In genomic region chr6:24924956-24925355, GRCh38 we compare ENCODE assay signal across 13 cellular contexts. TPM values are rescaled to one million over a fixed set of nuclear protein-coding genes. Genes with fewer than 3 reads are reported as not detected.
DNase-seq lines count a peak whose midpoint lies in the region; ATAC-seq and TF ChIP-seq lines count a peak whose summit lies in the region.
"Had no signal": no experiment of that assay in that cellular context is flagged by ENCODE, and none has a peak within 500 bp of the region (broad histone marks: within the 10 kb centered on the region; RNA-seq: fewer than 3 reads in every experiment).

No MANE protein-coding gene starts in this region.

- 88% methylated on average over 2 of the region's 2 CpGs for WGBS in esophagus muscularis mucosa

- H3K9me3 ChIP-seq in BE2C: no peaks in the 10 kb centered on the region
- H3K9me3 ChIP-seq in esophagus muscularis mucosa: no peaks in the 10 kb centered on the region
- H3K9me3 ChIP-seq: BLaER1, psoas muscle had no signal

- no peak for TF ChIP-seq CTCF in BE2C (IDR thresholded peaks at IDR 0.05; ENCODE audit: low read depth, low read length)
- TF ChIP-seq CTCF in esophagus muscularis mucosa (IDR thresholded peaks at IDR 0.05): no peak

- peak; percentile 16 for DNase-seq in BE2C
- peak; percentile 18 for DNase-seq in ELF-1 (ENCODE audit: low read depth, low spot score)
- DNase-seq in activated CD4-positive, alpha-beta T cell treated with anti-CD3 and anti-CD28 coated beads, Interleukin-2, amount 10 ng/mL, durations not matched to agents 24 days and 14 days: peak; percentile 71
- peak; percentile 31 for DNase-seq in esophagus muscularis mucosa (ENCODE audit: extremely low spot score)
- no peak for DNase-seq in middle frontal gyrus (ENCODE audit: extremely low spot score, low spot score)
- DNase-seq in NCI-H1436 treated with DMSO at 0.1 percent for 48 hours (lab: John Stamatoyannopoulos, UW): no peak
- DNase-seq in iPS-NIHi7 (ENCODE audit: extremely low spot score): no peak
- DNase-seq: activated gamma-delta T cell; NCI-H2227 treated with DMSO at 0.1 percent for 48 hours; psoas muscle; stimulated activated CD4-positive, alpha-beta T cell treated with anti-CD3 and anti-CD28 coated beads, Interleukin-2, amount 100 ng/mL, for 24 hours had no signal

- no peak overlapping the region for H3K27ac ChIP-seq in esophagus muscularis mucosa (replicated peaks in 1 of 4)
- H3K27ac ChIP-seq: BLaER1, psoas muscle had no signal

- peaks cover 74% of the 10 kb centered on the region for H3K4me1 Mint-ChIP-seq in activated CD4-positive, alpha-beta T cell treated with anti-CD3 and anti-CD28 coated beads, Interleukin-2, amount 10 ng/mL, durations not matched to agents 24 days and 14 days

- H3K9me3 Mint-ChIP-seq in activated CD4-positive, alpha-beta T cell treated with anti-CD3 and anti-CD28 coated beads, Interleukin-2, amount 10 ng/mL, durations not matched to agents 24 days and 14 days: peaks cover 6% of the 10 kb centered on the region

- ATAC-seq in GM19467 (IDR thresholded peaks at IDR 0.05; ENCODE audit: unreplicated experiment): no peak
- ATAC-seq: psoas muscle had no signal

- H3K36me3 Mint-ChIP-seq in activated CD4-positive, alpha-beta T cell treated with anti-CD3 and anti-CD28 coated beads, Interleukin-2, amount 10 ng/mL, durations not matched to agents 24 days and 14 days (ENCODE audit: low read depth): peaks cover 30% of the 10 kb centered on the region

- H3K27me3 Mint-ChIP-seq in activated CD4-positive, alpha-beta T cell treated with anti-CD3 and anti-CD28 coated beads, Interleukin-2, amount 10 ng/mL, durations not matched to agents 24 days and 14 days: no peaks in the 10 kb centered on the region

- no peak for TF ChIP-seq POLR2A in esophagus muscularis mucosa (IDR thresholded peaks at IDR 0.05; ENCODE audit: low read depth)

- H3K4me1 ChIP-seq in BE2C (peaks cover 4% of the 10 kb centered on the region; the same call in 1 of the 2 replicates), esophagus muscularis mucosa (peaks cover 4 to 18% (median 12%) of the 10 kb centered on the region in 4 donors)

- H3K4me3 Mint-ChIP-seq in activated CD4-positive, alpha-beta T cell treated with anti-CD3 and anti-CD28 coated beads, Interleukin-2, amount 10 ng/mL, durations not matched to agents 24 days and 14 days: peak overlapping the region; percentile 58

- no peaks in the 10 kb centered on the region for H3K36me3 ChIP-seq in BE2C
- no peaks in the 10 kb centered on the region for H3K36me3 ChIP-seq in esophagus muscularis mucosa
- H3K36me3 ChIP-seq: BLaER1 had no signal

- H3K4me3 ChIP-seq in BE2C (ENCODE audit: low read depth, low read length): no peak overlapping the region
- no peak overlapping the region for H3K4me3 ChIP-seq in esophagus muscularis mucosa
- H3K4me3 ChIP-seq: BLaER1, psoas muscle had no signal

- TF ChIP-seq EP300 in esophagus muscularis mucosa (IDR thresholded peaks at IDR 0.05): no peak

- peak overlapping the region; percentile 83 for H3K27ac Mint-ChIP-seq in activated CD4-positive, alpha-beta T cell treated with anti-CD3 and anti-CD28 coated beads, Interleukin-2, amount 10 ng/mL, durations not matched to agents 24 days and 14 days

- H3K27me3 ChIP-seq in BE2C (no peaks in the 10 kb centered on the region), esophagus muscularis mucosa (no peaks in the 10 kb centered on the region)
- H3K27me3 ChIP-seq: BLaER1 had no signal

- intact Hi-C loops in activated CD4-positive, alpha-beta T cell treated with anti-CD3 and anti-CD28 coated beads, Interleukin-2, amount 10 ng/mL, durations not matched to agents 24 days and 14 days (cut with micrococcal nuclease): loop anchor here (1.0 kb wide), 2 partner anchors 11 to 25 kb away; no protein-coding TSS in a partner anchor
- intact Hi-C loops in esophagus muscularis mucosa (cut with DNase I): no loop called here

RNA-seq across cellular contexts. Expression of gene RIPOR2, which starts 10.8 kb away (rescaled TPM):
- polyA plus RNA-seq in BE2C (2012; ENCODE audit: insufficient read depth, insufficient read length, low read depth): not detected
- 25.3 and 26.5 TPM in 2 replicates for total RNA-seq in activated CD4-positive, alpha-beta T cell treated with anti-CD3 and anti-CD28 coated beads, Interleukin-2, amount 10 ng/mL, durations not matched to agents 24 days and 14 days
- 10 to 100 TPM in 1 of 4 donors, 1 to 10 TPM in 3; 2.6 to 14.4 (median 5.1) TPM for total RNA-seq in esophagus muscularis mucosa

Comparison
In these comparisons a context has a peak if more than half of its experiments do, and no peak if none do; other contexts are left out.
1. DNase-seq: peak in BE2C (single experiment), ELF-1 (single experiment), activated CD4-positive, alpha-beta T cell treated with anti-CD3 and anti-CD28 coated beads, Interleukin-2, amount 10 ng/mL, durations not matched to agents 24 days and 14 days (single experiment) and esophagus muscularis mucosa (single experiment); none in middle frontal gyrus (single experiment), NCI-H1436 treated with DMSO at 0.1 percent for 48 hours (single experiment) and iPS-NIHi7 (single experiment).